Comparison of ENCODE assay signal across 8 cellular contexts in the genomic region with DNA sequence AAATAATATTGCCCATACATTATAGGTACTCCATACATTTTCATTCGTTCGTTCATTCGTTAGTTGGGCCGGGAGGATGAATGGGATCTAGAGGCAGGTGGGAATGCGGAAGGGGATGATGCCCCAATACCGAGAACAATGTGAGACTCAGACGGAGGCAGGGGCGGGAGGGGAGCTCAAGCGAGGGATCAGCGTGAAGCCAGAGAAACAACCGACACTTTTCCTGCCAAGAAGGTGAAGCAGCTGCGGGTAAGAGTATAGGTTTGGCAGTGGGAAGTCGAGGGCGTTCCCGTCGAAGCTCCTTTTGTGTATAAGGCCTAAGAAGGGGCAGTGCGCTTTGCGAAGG. TPM values are rescaled to one million over a fixed set of nuclear protein-coding genes. Genes with fewer than 3 reads are reported as not detected.
DNase-seq lines count a peak whose midpoint lies in the region; ATAC-seq and TF ChIP-seq lines count a peak whose summit lies in the region.

No MANE protein-coding gene starts in this region.

- no peaks in the 10 kb centered on the region for H3K27me3 ChIP-seq in SJSA1 (replicated peaks)

- H3K9me3 ChIP-seq in SJSA1 (replicated peaks): no peaks in the 10 kb centered on the region

- H3K4me3 ChIP-seq in GM12875 (ENCODE audit: low read depth, low read length) (peak overlapping the region; percentile 87), SJSA1 (peak overlapping the region; percentile 28), fibroblast of mammary gland (ENCODE audit: control insufficient read depth, low read depth, low read length) (peak overlapping the region; percentile 65), retinal pigment epithelial cell (ENCODE audit: low read length) (peak overlapping the region; percentile 49)

- TF ChIP-seq CTCF in GM12875 (IDR thresholded peaks at IDR 0.05; ENCODE audit: borderline replicate concordance, insufficient read depth, low read depth, low read length): no peak
- no peak for TF ChIP-seq CTCF in fibroblast of mammary gland (conservative IDR thresholded peaks at IDR 0.05; ENCODE audit: control insufficient read depth, insufficient read depth, low read depth, low read length)
- no peak for TF ChIP-seq CTCF in retinal pigment epithelial cell (conservative IDR thresholded peaks at IDR 0.05; ENCODE audit: low read depth, low read length)

- ATAC-seq in HG03432 (IDR thresholded peaks at IDR 0.05; ENCODE audit: unreplicated experiment): no peak

- peaks cover 32% of the 10 kb centered on the region for H3K4me1 ChIP-seq in SJSA1 (replicated peaks)

- DNase-seq in SJSA1 (ENCODE audit: low read depth in 1 of 2, low spot score in 2 of 2): no peak
- DNase-seq in fibroblast of mammary gland (ENCODE audit: low read depth): no peak
- DNase-seq in retinal pigment epithelial cell (ENCODE audit: low read depth): no peak
- no peak for DNase-seq in retina
- no peak for DNase-seq in SW 1271 (lab: John Stamatoyannopoulos, UW)
- no peak for DNase-seq in NAMALWA (ENCODE audit: low spot score)

- H3K27ac ChIP-seq in SJSA1: peak overlapping the region; percentile 8; the same call in 1 of the 2 replicates

- peaks cover 29% of the 10 kb centered on the region for H3K36me3 ChIP-seq in SJSA1

RNA-seq across cellular contexts. Expression of a gene that starts 1.1 kb away (rescaled TPM):
- 8.3 and 14.6 TPM in 2 replicates for total RNA-seq in SJSA1 (2014; rRNA removed; shearing (Covaris generic))

RNA-seq across cellular contexts. Expression of a gene that starts 34.8 kb away (rescaled TPM):
- not detected in 2 replicates for total RNA-seq in SJSA1 (2014; rRNA removed; shearing (Covaris generic))

Comparison
In these comparisons a context has a peak if more than half of its experiments do, and no peak if none do; other contexts are left out.
1. H3K4me3 ChIP-seq: peak in every context shown above with its lines; median percentile 87 in GM12875; 65 in fibroblast of mammary gland; 49 in retinal pigment epithelial cell; 28 in SJSA1.